Comparison of ENCODE assay signal across 8 cellular contexts in genomic region chr11:12802418-12803085, GRCh38.
DNase-seq lines count a peak whose midpoint lies in the region; ATAC-seq and TF ChIP-seq lines count a peak whose summit lies in the region.

No MANE protein-coding gene starts in this region.

- no peak overlapping the region for H3K9ac ChIP-seq in skeletal muscle satellite cell (ENCODE audit: low read depth, low read length)

- no peaks in the 10 kb centered on the region for H3K36me3 Mint-ChIP-seq in activated CD4-positive, alpha-beta memory T cell treated with anti-CD3 and anti-CD28 coated beads for 36 hours
- H3K36me3 Mint-ChIP-seq in activated CD4-positive, alpha-beta memory T cell treated with anti-CD3 and anti-CD28 coated beads, Interleukin-2, amount 10 ng/mL, durations not matched to agents 7 days and 5 days (ENCODE audit: low read depth): no peaks in the 10 kb centered on the region

- H3K27ac ChIP-seq in SJSA1 (peak overlapping the region; percentile 74), heart right ventricle (no peak overlapping the region)

- H3K9me3 ChIP-seq in SJSA1 (replicated peaks): no peaks in the 10 kb centered on the region
- H3K9me3 ChIP-seq in heart right ventricle: no peaks in the 10 kb centered on the region
- H3K9me3 ChIP-seq in skeletal muscle satellite cell (replicated peaks; ENCODE audit: low read length): no peaks in the 10 kb centered on the region

- H3K4me3 ChIP-seq in SJSA1: no peak overlapping the region
- H3K4me3 ChIP-seq in heart right ventricle: no peak overlapping the region
- no peak overlapping the region for H3K4me3 ChIP-seq in skeletal muscle satellite cell (ENCODE audit: low read length)

- DNase-seq in activated CD4-positive, alpha-beta memory T cell treated with anti-CD3 and anti-CD28 coated beads for 36 hours: peak; percentile 54
- no peak for DNase-seq in activated CD4-positive, alpha-beta memory T cell treated with anti-CD3 and anti-CD28 coated beads, Interleukin-2, amount 10 ng/mL, durations not matched to agents 7 days and 5 days
- DNase-seq in SJSA1 (ENCODE audit: low read depth in 1 of 2, low spot score in 2 of 2) (peak; percentile 78 to 88), heart right ventricle (peak; percentile 34 to 54), NCI-H446 treated with DMSO at 0.1 percent for 48 hours (lab: John Stamatoyannopoulos, UW) (no peak), erythroblast (lab: John Stamatoyannopoulos, UW) (no peak)

- H3K27ac Mint-ChIP-seq in activated CD4-positive, alpha-beta memory T cell treated with anti-CD3 and anti-CD28 coated beads for 36 hours: no peak overlapping the region
- H3K27ac Mint-ChIP-seq in activated CD4-positive, alpha-beta memory T cell treated with anti-CD3 and anti-CD28 coated beads, Interleukin-2, amount 10 ng/mL, durations not matched to agents 7 days and 5 days: no peak overlapping the region

- ATAC-seq in heart right ventricle: peak in 7 of 8 donors; percentile 48 to 71 (median 60)
- no peak for ATAC-seq in GM19452 (IDR thresholded peaks at IDR 0.05; ENCODE audit: unreplicated experiment)

- intact Hi-C loops in activated CD4-positive, alpha-beta memory T cell treated with anti-CD3 and anti-CD28 coated beads for 36 hours (cut with micrococcal nuclease): no loop called here
- intact Hi-C loops in heart right ventricle (cut with DNase I): no loop called here

- no peak overlapping the region for H3K4me3 Mint-ChIP-seq in activated CD4-positive, alpha-beta memory T cell treated with anti-CD3 and anti-CD28 coated beads for 36 hours
- H3K4me3 Mint-ChIP-seq in activated CD4-positive, alpha-beta memory T cell treated with anti-CD3 and anti-CD28 coated beads, Interleukin-2, amount 10 ng/mL, durations not matched to agents 7 days and 5 days: no peak overlapping the region

- peak overlapping the region; percentile 19 for H3K4me2 ChIP-seq in skeletal muscle satellite cell (ENCODE audit: low read length)

- no peak for TF ChIP-seq CTCF in heart right ventricle (IDR thresholded peaks at IDR 0.05)

- POLR2A ChIA-PET in activated CD4-positive, alpha-beta memory T cell treated with anti-CD3 and anti-CD28 coated beads for 36 hours (lab: Charles Lee): no interaction called here
- POLR2A ChIA-PET in activated CD4-positive, alpha-beta memory T cell treated with anti-CD3 and anti-CD28 coated beads, Interleukin-2, amount 10 ng/mL, durations not matched to agents 7 days and 5 days (lab: Charles Lee): no interaction called here

- H3K27me3 ChIP-seq in SJSA1 (replicated peaks) (no peaks in the 10 kb centered on the region), heart right ventricle (no peaks in the 10 kb centered on the region), skeletal muscle satellite cell (ENCODE audit: control insufficient read depth, insufficient read depth, low read length) (no peaks in the 10 kb centered on the region)

- H3K36me3 ChIP-seq in SJSA1 (peaks cover 10% of the 10 kb centered on the region), heart right ventricle (no peaks in the 10 kb centered on the region), skeletal muscle satellite cell (ENCODE audit: insufficient read depth, low read length) (peaks cover 7% of the 10 kb centered on the region)

- CTCF ChIA-PET in activated CD4-positive, alpha-beta memory T cell treated with anti-CD3 and anti-CD28 coated beads for 36 hours (lab: Charles Lee): interaction anchor here (1.5 kb wide), 1 partner anchor 86 kb away, joined by 6 read pairs; no protein-coding TSS in a partner anchor
- CTCF ChIA-PET in activated CD4-positive, alpha-beta memory T cell treated with anti-CD3 and anti-CD28 coated beads, Interleukin-2, amount 10 ng/mL, durations not matched to agents 7 days and 5 days (lab: Charles Lee): no interaction called here

- no peak for TF ChIP-seq POLR2A in erythroblast (IDR thresholded peaks at IDR 0.05; ENCODE audit: low read length)

- no peaks in the 10 kb centered on the region for H3K4me1 Mint-ChIP-seq in activated CD4-positive, alpha-beta memory T cell treated with anti-CD3 and anti-CD28 coated beads for 36 hours (ENCODE audit: low read depth)
- peaks cover 4% of the 10 kb centered on the region for H3K4me1 Mint-ChIP-seq in activated CD4-positive, alpha-beta memory T cell treated with anti-CD3 and anti-CD28 coated beads, Interleukin-2, amount 10 ng/mL, durations not matched to agents 7 days and 5 days

- 49 to 54% methylated on average over 16 of the region's 16 CpGs for WGBS in heart right ventricle, 2 donors

- peaks cover 45% of the 10 kb centered on the region for H3K27me3 Mint-ChIP-seq in activated CD4-positive, alpha-beta memory T cell treated with anti-CD3 and anti-CD28 coated beads for 36 hours
- H3K27me3 Mint-ChIP-seq in activated CD4-positive, alpha-beta memory T cell treated with anti-CD3 and anti-CD28 coated beads, Interleukin-2, amount 10 ng/mL, durations not matched to agents 7 days and 5 days: peaks cover 59% of the 10 kb centered on the region

- H3K9me3 Mint-ChIP-seq in activated CD4-positive, alpha-beta memory T cell treated with anti-CD3 and anti-CD28 coated beads for 36 hours: no peaks in the 10 kb centered on the region
- H3K9me3 Mint-ChIP-seq in activated CD4-positive, alpha-beta memory T cell treated with anti-CD3 and anti-CD28 coated beads, Interleukin-2, amount 10 ng/mL, durations not matched to agents 7 days and 5 days: no peaks in the 10 kb centered on the region

- peaks cover 72% of the 10 kb centered on the region for H3K4me1 ChIP-seq in SJSA1 (replicated peaks)
- H3K4me1 ChIP-seq in heart right ventricle: peaks cover 6 to 47% (median 38%) of the 10 kb centered on the region in 9 donors
- H3K4me1 ChIP-seq in skeletal muscle satellite cell (ENCODE audit: control insufficient read depth, insufficient read depth, low read length): peaks cover 57% of the 10 kb centered on the region

Comparison
In these comparisons a context has a peak if more than half of its experiments do, and no peak if none do; other contexts are left out.
1. DNase-seq: peak in activated CD4-positive, alpha-beta memory T cell treated with anti-CD3 and anti-CD28 coated beads for 36 hours (single experiment), SJSA1 (2 of 2) and heart right ventricle (2 of 2); none in activated CD4-positive, alpha-beta memory T cell treated with anti-CD3 and anti-CD28 coated beads, Interleukin-2, amount 10 ng/mL, durations not matched to agents 7 days and 5 days (single experiment), NCI-H446 treated with DMSO at 0.1 percent for 48 hours (single experiment) and erythroblast (0 of 2).